In the genomic region with DNA sequence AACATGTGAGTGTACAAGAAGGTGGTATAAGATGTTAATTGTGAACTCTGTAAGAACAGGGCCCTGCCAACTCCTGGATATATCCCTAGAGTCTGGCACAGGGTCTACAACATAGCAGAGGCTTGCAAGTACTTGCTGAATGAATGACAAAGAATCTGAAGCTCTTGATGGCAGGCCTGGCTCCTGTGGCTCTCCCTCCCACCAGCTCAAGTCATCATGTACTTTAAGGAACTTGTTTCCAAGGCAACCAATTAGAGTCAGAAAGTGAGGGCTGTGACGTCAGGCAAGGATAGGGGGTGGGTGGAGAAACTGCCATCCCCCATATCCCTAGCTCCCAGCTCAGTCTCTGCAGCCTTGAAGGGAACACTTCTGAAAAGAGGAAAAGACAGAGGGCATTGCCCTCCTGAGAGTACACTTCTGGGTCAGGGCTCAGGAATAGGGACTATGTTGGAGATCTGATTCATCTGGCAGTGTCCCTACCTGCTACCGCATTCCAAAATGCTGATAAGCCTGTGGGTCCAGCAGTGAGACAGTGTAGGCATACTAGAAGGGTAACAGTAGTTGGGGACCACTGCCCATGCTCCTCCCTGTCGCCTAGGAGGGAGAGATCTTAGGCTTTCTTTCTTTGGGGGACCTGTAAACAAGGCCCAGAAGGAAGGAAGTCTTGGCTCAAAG, we compare ENCODE assay signal across 21 cellular contexts. TPM values are rescaled to one million over a fixed set of nuclear protein-coding genes. Genes with fewer than 3 reads are reported as not detected.
A peak's percentile ranks its signal among the peaks of the same experiment; 100 is the strongest.
DNase-seq lines count a peak whose midpoint lies in the region; TF ChIP-seq lines count a peak whose summit lies in the region.
"Had no signal": no experiment of that assay in that cellular context is flagged by ENCODE, and none has a peak within 500 bp of the region (broad histone marks: within the 10 kb centered on the region; RNA-seq: fewer than 3 reads in every experiment).

No MANE protein-coding gene starts in this region.

- H2AFZ ChIP-seq in mammary epithelial cell (ENCODE audit: low read depth, low read length): no peak overlapping the region

- no peak overlapping the region for H3K9ac ChIP-seq in mammary epithelial cell (ENCODE audit: insufficient read depth, low read length)

- H3K4me2 ChIP-seq in mammary epithelial cell (ENCODE audit: insufficient read depth, low read depth, low read length): no peak overlapping the region

- TF ChIP-seq CTCF in mammary epithelial cell (conservative IDR thresholded peaks at IDR 0.05 in 1 of 2, IDR thresholded peaks at IDR 0.05 in 1 of 2; ENCODE audit: extremely low read depth in 1 of 2, insufficient read depth in 1 of 2, low read depth in 1 of 2, low read length in 2 of 2): no peak
- no peak for TF ChIP-seq CTCF in MCF 10A (IDR thresholded peaks at IDR 0.05; ENCODE audit: unreplicated experiment)

- BruUV-seq in mammary epithelial cell (replicated peaks; lab: Mats Ljungman, UMichigan) (no TSS peak), MCF 10A (replicated peaks; lab: Mats Ljungman, UMichigan) (no TSS peak)

- H3K4me3 Mint-ChIP-seq in MCF 10A (ENCODE audit: unreplicated experiment): no peak overlapping the region
- no peak overlapping the region for H3K4me3 Mint-ChIP-seq in activated T-helper 2 cell treated with anti-CD3 and anti-CD28 coated beads, Interferon-gamma antibody, Interleukin-2, Interleukin-4, amounts not matched to agents 10 μg/mL and 5 μg/mL and 100 μg/mL, durations not matched to agents 14 hours and 24 hours and 36 hours (ENCODE audit: low read depth)
- H3K4me3 Mint-ChIP-seq: activated naive CD4-positive, alpha-beta T cell treated with anti-CD3 and anti-CD28 coated beads, Interleukin-2, amount 50 U/mL, for 24 hours; CD14-positive monocyte; stimulated activated naive CD8-positive, alpha-beta T cell treated with anti-CD3 and anti-CD28 coated beads, Interleukin-15, Interleukin-2, amounts not matched to agents 100 ng/mL and 50 ng/mL, for 24 hours had no signal

- H3K27ac Mint-ChIP-seq in MCF 10A (ENCODE audit: low read depth, unreplicated experiment): no peak overlapping the region
- H3K27ac Mint-ChIP-seq in activated T-helper 2 cell treated with anti-CD3 and anti-CD28 coated beads, Interferon-gamma antibody, Interleukin-2, Interleukin-4, amounts not matched to agents 10 μg/mL and 5 μg/mL and 100 μg/mL, durations not matched to agents 14 hours and 24 hours and 36 hours: no peak overlapping the region
- H3K27ac Mint-ChIP-seq: activated naive CD4-positive, alpha-beta T cell treated with anti-CD3 and anti-CD28 coated beads, Interleukin-2, amount 50 U/mL, for 24 hours; CD14-positive monocyte; progenitor cell of endocrine pancreas; stimulated activated naive CD8-positive, alpha-beta T cell treated with anti-CD3 and anti-CD28 coated beads, Interleukin-15, Interleukin-2, amounts not matched to agents 100 ng/mL and 50 ng/mL, for 24 hours had no signal

- DNase-seq in mammary epithelial cell (peak; percentile 27), MCF 10A (ENCODE audit: unreplicated experiment) (no peak), astrocyte of the hippocampus (ENCODE audit: low read depth, low spot score) (peak; percentile 43), iPS-NIHi11 (ENCODE audit: low spot score) (peak; percentile 79), cerebellum (ENCODE audit: low spot score) (no peak), T-helper 2 cell (no peak)
- DNase-seq in activated T-helper 2 cell treated with anti-CD3 and anti-CD28 coated beads, Interferon-gamma antibody, Interleukin-2, Interleukin-4, amounts not matched to agents 10 μg/mL and 5 μg/mL and 100 μg/mL, durations not matched to agents 14 hours and 24 hours and 36 hours (ENCODE audit: low spot score): no peak
- DNase-seq: activated CD4-positive, alpha-beta T cell treated with anti-CD3 and anti-CD28 coated beads for 48 hours; activated CD8-positive, alpha-beta memory T cell treated with anti-CD3 and anti-CD28 coated beads, Interleukin-2, amount 50 U/mL, for 48 hours; DMS53; effector memory CD4-positive, alpha-beta T cell; Karpas-422; left lung; NCI-H1417 treated with DMSO at 0.1 percent for 48 hours had no signal

- no peaks in the 10 kb centered on the region for H3K9me3 Mint-ChIP-seq in MCF 10A (ENCODE audit: unreplicated experiment)
- H3K9me3 Mint-ChIP-seq in activated T-helper 2 cell treated with anti-CD3 and anti-CD28 coated beads, Interferon-gamma antibody, Interleukin-2, Interleukin-4, amounts not matched to agents 10 μg/mL and 5 μg/mL and 100 μg/mL, durations not matched to agents 14 hours and 24 hours and 36 hours: no peaks in the 10 kb centered on the region
- H3K9me3 Mint-ChIP-seq: activated naive CD4-positive, alpha-beta T cell treated with anti-CD3 and anti-CD28 coated beads, Interleukin-2, amount 50 U/mL, for 24 hours; stimulated activated naive CD8-positive, alpha-beta T cell treated with anti-CD3 and anti-CD28 coated beads, Interleukin-15, Interleukin-2, amounts not matched to agents 100 ng/mL and 50 ng/mL, for 24 hours had no signal

- H3K4me1 Mint-ChIP-seq in MCF 10A (ENCODE audit: insufficient read depth, unreplicated experiment): no peaks in the 10 kb centered on the region
- H3K4me1 Mint-ChIP-seq in activated T-helper 2 cell treated with anti-CD3 and anti-CD28 coated beads, Interferon-gamma antibody, Interleukin-2, Interleukin-4, amounts not matched to agents 10 μg/mL and 5 μg/mL and 100 μg/mL, durations not matched to agents 14 hours and 24 hours and 36 hours (ENCODE audit: low read depth): no peaks in the 10 kb centered on the region
- H3K4me1 Mint-ChIP-seq: activated naive CD4-positive, alpha-beta T cell treated with anti-CD3 and anti-CD28 coated beads, Interleukin-2, amount 50 U/mL, for 24 hours; CD14-positive monocyte had no signal

- dilution Hi-C loops in mammary epithelial cell (cut with HindIII; ENCODE audit: low sequenced_read_pairs): no loop called here

- H3K9me3 ChIP-seq in mammary epithelial cell (replicated peaks; ENCODE audit: insufficient read depth, low read length): no peaks in the 10 kb centered on the region
- H3K9me3 ChIP-seq: left lung had no signal

- no peaks in the 10 kb centered on the region for H3K27me3 ChIP-seq in mammary epithelial cell (ENCODE audit: insufficient read depth, low read length)
- H3K27me3 ChIP-seq: cardiac muscle cell had no signal

- H3K27ac ChIP-seq in mammary epithelial cell (ENCODE audit: insufficient read depth, low read depth, low read length) (no peak overlapping the region), temporal lobe (ENCODE audit: low read depth, low read length) (peak overlapping the region; percentile 30)
- H3K27ac ChIP-seq: cardiac muscle cell, HL-60, left lung had no signal

- no peaks in the 10 kb centered on the region for H3K36me3 ChIP-seq in mammary epithelial cell (ENCODE audit: insufficient read depth, low read length)
- H3K36me3 ChIP-seq: cardiac muscle cell, left lung had no signal

- H3K4me1 ChIP-seq in mammary epithelial cell (ENCODE audit: insufficient read depth, low read length): peaks cover 8% of the 10 kb centered on the region
- H3K4me1 ChIP-seq: left lung had no signal

- POLR2A ChIA-PET in MCF 10A (lab: Yijun Ruan, JAX): interaction anchor here (0.8 kb wide), 1 partner anchor 11 kb away, joined by 3 read pairs; no protein-coding TSS in a partner anchor

- intact Hi-C loops in mammary epithelial cell (cut with micrococcal nuclease) (no loop called here), MCF 10A (cut with micrococcal nuclease) (no loop called here)
- intact Hi-C loops in activated T-helper 2 cell treated with anti-CD3 and anti-CD28 coated beads, Interferon-gamma antibody, Interleukin-2, Interleukin-4, amounts not matched to agents 10 μg/mL and 5 μg/mL and 100 μg/mL, durations not matched to agents 14 hours and 24 hours and 36 hours (cut with micrococcal nuclease): no loop called here

- 50% methylated on average over 2 of the region's 3 CpGs for WGBS in mammary epithelial cell (ENCODE audit: low coverage, missing lambda C conversion rate)

- H3K36me3 Mint-ChIP-seq in MCF 10A (ENCODE audit: insufficient read depth, unreplicated experiment): no peaks in the 10 kb centered on the region
- no peaks in the 10 kb centered on the region for H3K36me3 Mint-ChIP-seq in activated T-helper 2 cell treated with anti-CD3 and anti-CD28 coated beads, Interferon-gamma antibody, Interleukin-2, Interleukin-4, amounts not matched to agents 10 μg/mL and 5 μg/mL and 100 μg/mL, durations not matched to agents 14 hours and 24 hours and 36 hours (ENCODE audit: low read depth)
- H3K36me3 Mint-ChIP-seq: activated naive CD4-positive, alpha-beta T cell treated with anti-CD3 and anti-CD28 coated beads, Interleukin-2, amount 50 U/mL, for 24 hours; CD14-positive monocyte had no signal

- peaks cover 24% of the 10 kb centered on the region for H3K27me3 Mint-ChIP-seq in MCF 10A (ENCODE audit: insufficient read depth, unreplicated experiment)
- peaks cover 14% of the 10 kb centered on the region for H3K27me3 Mint-ChIP-seq in activated T-helper 2 cell treated with anti-CD3 and anti-CD28 coated beads, Interferon-gamma antibody, Interleukin-2, Interleukin-4, amounts not matched to agents 10 μg/mL and 5 μg/mL and 100 μg/mL, durations not matched to agents 14 hours and 24 hours and 36 hours (ENCODE audit: low read depth)

- H4K20me1 ChIP-seq in mammary epithelial cell (ENCODE audit: insufficient read depth, low read length): no peaks in the 10 kb centered on the region

- H3K4me3 ChIP-seq in mammary epithelial cell (replicated peaks in 1 of 3; ENCODE audit: insufficient read depth in 1 of 3, low read depth in 2 of 3, low read length in 3 of 3): no peak overlapping the region
- H3K4me3 ChIP-seq: cardiac muscle cell, left lung had no signal

- in situ Hi-C loops in mammary epithelial cell (cut with MboI; ENCODE audit: low sequenced_read_pairs in 2 of 2): no loop called here

- CTCF ChIA-PET in mammary epithelial cell (lab: Charles Lee; ENCODE audit: low non-redundant PET): interaction anchor here (0.6 kb wide), 1 partner anchor 124 kb away, joined by 6 read pairs; no protein-coding TSS in a partner anchor
- CTCF ChIA-PET in MCF 10A (lab: Yijun Ruan, JAX): interaction anchor here (0.7 to 2.2 kb wide), 4 partner anchors 11 to 125 kb away, joined by 5 to 7 read pairs (median 6); no protein-coding TSS in a partner anchor

- H3K79me2 ChIP-seq in mammary epithelial cell (ENCODE audit: insufficient read depth, low read length): no peaks in the 10 kb centered on the region

RNA-seq across cellular contexts. Expression of a gene that starts 34.6 kb away (rescaled TPM):
- 10 to 100 TPM; 12.3 to 20.3 TPM for total RNA-seq in mammary epithelial cell
- polyA plus RNA-seq in mammary epithelial cell: 7.8 TPM
- polyA minus RNA-seq in mammary epithelial cell: 12.5 TPM
- total RNA-seq in MCF 10A (2022): 19.4 and 25.2 TPM in 2 replicates
- total RNA-seq in temporal lobe: 34.7 TPM
- total RNA-seq in cerebellum: 36.3 TPM
- total RNA-seq in activated T-helper 2 cell treated with anti-CD3 and anti-CD28 coated beads, Interferon-gamma antibody, Interleukin-2, Interleukin-4, amounts not matched to agents 10 μg/mL and 5 μg/mL and 100 μg/mL, durations not matched to agents 14 hours and 24 hours and 36 hours: 18.2 and 21.0 TPM in 2 replicates

Comparison
In these comparisons a context has a peak if more than half of its experiments do, and no peak if none do; other contexts are left out.
1. DNase-seq: peak in mammary epithelial cell (single experiment), astrocyte of the hippocampus (single experiment) and iPS-NIHi11 (single experiment); none in MCF 10A (single experiment), cerebellum (single experiment), activated T-helper 2 cell treated with anti-CD3 and anti-CD28 coated beads, Interferon-gamma antibody, Interleukin-2, Interleukin-4, amounts not matched to agents 10 μg/mL and 5 μg/mL and 100 μg/mL, durations not matched to agents 14 hours and 24 hours and 36 hours (single experiment) and T-helper 2 cell (0 of 5).